ENCODE assay signal across 8 cellular contexts in genomic region chr11:121655481-121656332, GRCh38.
DNase-seq lines count a peak whose midpoint lies in the region; ATAC-seq and TF ChIP-seq lines count a peak whose summit lies in the region.

No MANE protein-coding gene starts in this region.

- H3K9me3 ChIP-seq in gastroesophageal sphincter (no peaks in the 10 kb centered on the region), neutrophil (no peaks in the 10 kb centered on the region)

- H3K9me3 Mint-ChIP-seq in activated naive CD4-positive, alpha-beta T cell treated with anti-CD3 and anti-CD28 coated beads, Interleukin-2, amount 10 ng/mL, durations not matched to agents 7 days and 5 days = no peaks in the 10 kb centered on the region

- H3K36me3 ChIP-seq in gastroesophageal sphincter (no peaks in the 10 kb centered on the region), neutrophil (no peaks in the 10 kb centered on the region)

- CTCF ChIA-PET in activated naive CD4-positive, alpha-beta T cell treated with anti-CD3 and anti-CD28 coated beads, Interleukin-2, amount 10 ng/mL, durations not matched to agents 7 days and 5 days (lab: Charles Lee) = interaction anchor here (0.6 to 4.9 kb wide), 17 partner anchors 7 to 1278 kb away, joined by 3 to 18 read pairs (median 4); partner anchors contain the start of gene SC5D

- peaks cover under 1% of the 10 kb centered on the region for H3K36me3 Mint-ChIP-seq in activated naive CD4-positive, alpha-beta T cell treated with anti-CD3 and anti-CD28 coated beads, Interleukin-2, amount 10 ng/mL, durations not matched to agents 7 days and 5 days

- no peaks in the 10 kb centered on the region for H3K27me3 ChIP-seq in gastroesophageal sphincter
- H3K27me3 ChIP-seq in neutrophil = peaks cover 20% of the 10 kb centered on the region

- WGBS in gastroesophageal sphincter (ENCODE audit: low coverage in 1 of 2), 2 donors = 0 to 1% methylated on average over 20 to 21 of the region's 48 CpGs

- in situ Hi-C loops in SK-MEL-5 (cut with HindIII; ENCODE audit: low pct_unique_long_range_greater_than_20kb, low sequenced_read_pairs) = no loop called here

- H3K4me1 ChIP-seq in gastroesophageal sphincter (peaks cover 0 to 43% (median 5%) of the 10 kb centered on the region in 3 donors), neutrophil (ENCODE audit: control insufficient read depth in 1 of 2, insufficient read depth in 1 of 2, low read depth in 1 of 2, low read length in 1 of 2) (peaks cover 12 to 17% of the 10 kb centered on the region in 2 experiments)

- peaks cover 26% of the 10 kb centered on the region for H3K4me1 Mint-ChIP-seq in activated naive CD4-positive, alpha-beta T cell treated with anti-CD3 and anti-CD28 coated beads, Interleukin-2, amount 10 ng/mL, durations not matched to agents 7 days and 5 days

- H3K27me3 Mint-ChIP-seq in activated naive CD4-positive, alpha-beta T cell treated with anti-CD3 and anti-CD28 coated beads, Interleukin-2, amount 10 ng/mL, durations not matched to agents 7 days and 5 days = peaks cover 25% of the 10 kb centered on the region

- ATAC-seq in gastroesophageal sphincter = peak; percentile 93

- peak overlapping the region; percentile 49 for H3K27ac Mint-ChIP-seq in activated naive CD4-positive, alpha-beta T cell treated with anti-CD3 and anti-CD28 coated beads, Interleukin-2, amount 10 ng/mL, durations not matched to agents 7 days and 5 days

- TF ChIP-seq EP300 in gastroesophageal sphincter (IDR thresholded peaks at IDR 0.05) = no peak

- H3K4me3 ChIP-seq in LNCaP clone FGC (ENCODE audit: low read depth, low read length) = peak overlapping the region; percentile 52
- peak overlapping the region; percentile 35 to 50 for H3K4me3 ChIP-seq in gastroesophageal sphincter
- peak overlapping the region; percentile 42 to 51 for H3K4me3 ChIP-seq in neutrophil (ENCODE audit: low read depth in 1 of 2, low read length in 1 of 2)

- TF ChIP-seq CTCF in LNCaP clone FGC (IDR thresholded peaks at IDR 0.05; ENCODE audit: control insufficient read depth, extremely low read depth, insufficient read depth) (peak; percentile 94), gastroesophageal sphincter (IDR thresholded peaks at IDR 0.05) (peak; percentile 82 to 97 (median 96)), neutrophil (IDR thresholded peaks at IDR 0.05) (peak; percentile 56)

- H3K4me3 Mint-ChIP-seq in activated naive CD4-positive, alpha-beta T cell treated with anti-CD3 and anti-CD28 coated beads, Interleukin-2, amount 10 ng/mL, durations not matched to agents 7 days and 5 days = peak overlapping the region; percentile 68

- no peak for TF ChIP-seq POLR2A in gastroesophageal sphincter (IDR thresholded peaks at IDR 0.05)

- DNase-seq in ELF-1 (ENCODE audit: low read depth, low spot score) (peak; percentile 97), H4 (ENCODE audit: low spot score) (peak; percentile 90), LNCaP clone FGC (ENCODE audit: low read depth) (peak; percentile 30), SK-MEL-5 (ENCODE audit: low read depth, low spot score) (peak; percentile 83), substantia nigra (lab: John Stamatoyannopoulos, UW) (peak; percentile 22 to 98 (median 85))
- peak; percentile 78 for DNase-seq in activated naive CD4-positive, alpha-beta T cell treated with anti-CD3 and anti-CD28 coated beads, Interleukin-2, amount 10 ng/mL, durations not matched to agents 7 days and 5 days

- H3K27ac ChIP-seq in gastroesophageal sphincter = peak overlapping the region; percentile 79 to 93 (median 89)
- peak overlapping the region; percentile 59 for H3K27ac ChIP-seq in neutrophil
- H3K27ac ChIP-seq in substantia nigra (ENCODE audit: low read depth, low read length, poor library complexity, severe bottlenecking) = peak overlapping the region; percentile 96

Comparison
In these comparisons a context has a peak if more than half of its experiments do, and no peak if none do; other contexts are left out.
1. Peak in every context shown above with its lines: DNase-seq, ATAC-seq, H3K4me3 ChIP-seq and H3K27ac ChIP-seq.
2. DNase-seq: peak in every context shown above with its lines; median percentile 97 in ELF-1; 90 in H4; 85 in substantia nigra; 83 in SK-MEL-5; 78 in activated naive CD4-positive, alpha-beta T cell treated with anti-CD3 and anti-CD28 coated beads, Interleukin-2, amount 10 ng/mL, durations not matched to agents 7 days and 5 days; 30 in LNCaP clone FGC.